Comparison of ENCODE assay signal across 25 cellular contexts in genomic region chr2:44053052-44053451, GRCh38.
"Had no signal": no experiment of that assay in that cellular context is flagged by ENCODE, and none has a peak within 500 bp of the region (broad histone marks: within the 10 kb centered on the region; RNA-seq: fewer than 3 reads in every experiment).

No MANE protein-coding gene starts in this region.

- H3K27ac Mint-ChIP-seq: immature natural killer cell; naive thymus-derived CD8-positive, alpha-beta T cell; nephron progenitor cell; progenitor cell of endocrine pancreas; stimulated activated naive B cell treated with anti-CD40 and anti-IgM and Interleukin-4, amounts not matched to agents 10 μg/mL and 1 μg/mL and 100 μg/mL, for 72 hours; stimulated activated naive CD8-positive, alpha-beta T cell treated with anti-CD3 and anti-CD28 coated beads, Interleukin-15, Interleukin-2, amounts not matched to agents 100 ng/mL and 50 ng/mL, for 24 hours had no signal

- DNase-seq: dermis blood vessel endothelial cell; effector memory CD4-positive, alpha-beta T cell; foreskin melanocyte; hypothalamus; immature natural killer cell; islet precursor cell; left colon; left ventricle myocardium superior; lower lobe of right lung; naive thymus-derived CD8-positive, alpha-beta T cell; nephron progenitor cell; pancreas; sigmoid colon; stimulated activated CD4-positive, alpha-beta T cell treated with anti-CD3 and anti-CD28 coated beads, Interleukin-4, amount 100 ng/mL, for 4 hours; stimulated activated naive B cell treated with anti-CD40 and anti-IgM and Interleukin-4, amounts not matched to agents 10 μg/mL and 1 μg/mL and 100 μg/mL, for 72 hours; transverse colon had no signal

- H3K4me1 ChIP-seq: esophagus muscularis mucosa, lower lobe of right lung, pancreas, right atrium auricular region, sigmoid colon, transverse colon, vagina had no signal

- H3K27me3 ChIP-seq: esophagus muscularis mucosa, neutrophil, pancreas, right atrium auricular region, sigmoid colon, transverse colon, vagina had no signal

- H3K9me3 Mint-ChIP-seq: immature natural killer cell; naive thymus-derived CD8-positive, alpha-beta T cell; stimulated activated naive B cell treated with anti-CD40 and anti-IgM and Interleukin-4, amounts not matched to agents 10 μg/mL and 1 μg/mL and 100 μg/mL, for 72 hours; stimulated activated naive CD8-positive, alpha-beta T cell treated with anti-CD3 and anti-CD28 coated beads, Interleukin-15, Interleukin-2, amounts not matched to agents 100 ng/mL and 50 ng/mL, for 24 hours had no signal

- H3K4me3 ChIP-seq: coronary artery, esophagus muscularis mucosa, lower lobe of right lung, pancreas, right atrium auricular region, sigmoid colon, thoracic aorta, transverse colon, vagina had no signal

- FAIRE-seq: endothelial cell of umbilical vein, pancreas had no signal

- ATAC-seq: left colon; left ventricle myocardium superior; lower lobe of right lung; naive thymus-derived CD8-positive, alpha-beta T cell; stimulated activated naive B cell treated with anti-CD40 and anti-IgM and Interleukin-4, amounts not matched to agents 10 μg/mL and 1 μg/mL and 100 μg/mL, for 72 hours had no signal

- H3K4me3 Mint-ChIP-seq: immature natural killer cell; naive thymus-derived CD8-positive, alpha-beta T cell; nephron progenitor cell; stimulated activated naive B cell treated with anti-CD40 and anti-IgM and Interleukin-4, amounts not matched to agents 10 μg/mL and 1 μg/mL and 100 μg/mL, for 72 hours; stimulated activated naive CD8-positive, alpha-beta T cell treated with anti-CD3 and anti-CD28 coated beads, Interleukin-15, Interleukin-2, amounts not matched to agents 100 ng/mL and 50 ng/mL, for 24 hours had no signal

- H3K36me3 Mint-ChIP-seq: immature natural killer cell; naive thymus-derived CD8-positive, alpha-beta T cell; stimulated activated naive B cell treated with anti-CD40 and anti-IgM and Interleukin-4, amounts not matched to agents 10 μg/mL and 1 μg/mL and 100 μg/mL, for 72 hours had no signal

- H3K27ac ChIP-seq: coronary artery, esophagus muscularis mucosa, lower lobe of right lung, neutrophil, pancreas, right atrium auricular region, sigmoid colon, thoracic aorta, transverse colon, vagina had no signal

- H3K36me3 ChIP-seq: esophagus muscularis mucosa, lower lobe of right lung, neutrophil, pancreas, right atrium auricular region, sigmoid colon, thoracic aorta, transverse colon, vagina had no signal

- H3K4me1 Mint-ChIP-seq: immature natural killer cell; stimulated activated naive B cell treated with anti-CD40 and anti-IgM and Interleukin-4, amounts not matched to agents 10 μg/mL and 1 μg/mL and 100 μg/mL, for 72 hours had no signal

- H3K9me3 ChIP-seq: esophagus muscularis mucosa, lower lobe of right lung, neutrophil, pancreas, right atrium auricular region, sigmoid colon, thoracic aorta, transverse colon, vagina had no signal
